Comparison of ENCODE assay signal across 20 cellular contexts in genomic region chr12:78236264-78236663, GRCh38.
"Had no signal": no experiment of that assay in that cellular context is flagged by ENCODE, and none has a peak within 500 bp of the region (broad histone marks: within the 10 kb centered on the region; RNA-seq: fewer than 3 reads in every experiment).

No MANE protein-coding gene starts in this region.

- DNase-seq: cortex of kidney; effector memory CD8-positive, alpha-beta T cell; foreskin fibroblast; gastrocnemius medialis; kidney; natural killer cell; pancreas; right lobe of liver; small intestine; stimulated activated CD4-positive, alpha-beta T cell treated with anti-CD3 and anti-CD28 coated beads, Interleukin-15, amount 100 ng/mL, for 24 hours; stimulated activated CD4-positive, alpha-beta T cell treated with anti-CD3 and anti-CD28 coated beads, Interleukin-2, amount 100 ng/mL, for 48 hours; stimulated activated naive B cell treated with anti-CD40 and anti-IgM and Interleukin-4, amounts not matched to agents 10 μg/mL and 1 μg/mL and 100 μg/mL, for 72 hours; upper lobe of left lung had no signal

- H3K27ac ChIP-seq: epithelial cell of prostate, gastrocnemius medialis, neutrophil, pancreas, right lobe of liver, thoracic aorta, tibial nerve, upper lobe of left lung had no signal

- H3K4me1 ChIP-seq: gastrocnemius medialis, pancreas, right lobe of liver, tibial nerve, upper lobe of left lung had no signal

- H3K9me3 ChIP-seq: gastrocnemius medialis, neutrophil, pancreas, right lobe of liver, thoracic aorta, tibial nerve, upper lobe of left lung had no signal

- H3K36me3 ChIP-seq: gastrocnemius medialis, neutrophil, pancreas, right lobe of liver, thoracic aorta, tibial nerve, upper lobe of left lung had no signal

- H3K4me3 ChIP-seq: gastrocnemius medialis, lung, pancreas, right lobe of liver, thoracic aorta, tibial nerve, upper lobe of left lung had no signal

- H3K27me3 ChIP-seq: gastrocnemius medialis, neutrophil, pancreas, right lobe of liver, tibial nerve, upper lobe of left lung had no signal

- ATAC-seq: effector memory CD8-positive, alpha-beta T cell; esophagus mucosa; gastrocnemius medialis; left lobe of liver; natural killer cell; pancreas; right lobe of liver; stimulated activated naive B cell treated with anti-CD40 and anti-IgM and Interleukin-4, amounts not matched to agents 10 μg/mL and 1 μg/mL and 100 μg/mL, for 72 hours had no signal
